ENCODE assay signal across 1 cellular context in the genomic region with DNA sequence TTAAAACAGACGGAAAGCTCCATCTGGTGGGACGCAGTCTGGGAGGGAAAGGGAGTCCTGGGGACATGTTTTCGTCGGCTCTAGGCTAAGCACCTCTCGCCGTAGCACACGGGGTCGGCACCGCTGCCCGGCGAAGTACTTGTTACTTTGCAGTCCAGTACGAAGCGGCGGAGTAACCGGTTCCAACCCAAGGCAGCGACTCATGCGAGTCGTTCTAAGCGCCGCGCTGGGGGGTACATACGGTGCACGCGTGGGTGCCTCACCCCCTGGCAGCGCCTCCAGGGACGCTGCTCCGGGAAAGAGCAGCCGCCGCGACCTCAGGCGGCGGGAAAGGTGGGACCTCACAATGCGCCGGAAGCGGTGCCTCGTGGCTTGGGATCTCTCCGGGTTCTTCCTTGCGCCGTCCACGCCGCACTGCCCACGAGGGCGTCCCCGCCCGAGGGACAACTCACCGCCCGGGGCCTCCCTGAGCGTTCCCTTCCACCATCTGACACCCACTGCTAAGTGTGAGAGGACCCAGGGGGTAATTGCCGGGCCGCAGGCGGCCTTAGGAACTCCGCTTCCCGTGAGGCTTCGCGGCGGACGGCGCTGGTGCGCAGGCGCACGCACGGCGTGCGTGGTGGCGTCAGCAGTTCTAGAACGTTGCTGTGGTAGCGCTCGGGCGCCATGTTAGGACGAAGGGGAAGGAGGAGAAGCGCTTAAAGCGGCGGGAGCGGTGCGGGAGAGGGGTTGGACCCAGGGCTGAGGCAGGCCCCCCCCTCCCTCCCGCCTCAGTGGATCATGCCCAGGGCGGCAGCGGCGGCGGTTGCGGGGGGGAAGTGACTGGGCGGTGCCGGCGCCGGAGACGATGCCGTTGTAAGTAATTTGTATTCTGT.
TF ChIP-seq lines count a peak whose summit lies in the region.

A gene (plus strand): TSS at position 637 of the 875 bp plus-strand sequence. CDS start 211 bp downstream, at position 848.

TF ChIP-seq in K562, 482 proteins besides CTCF, POLR2A, EP300 and RAD21 (continued from another document and continues in another):
- TF ChIP-seq TEAD4 (IDR thresholded peaks at IDR 0.05; ENCODE audit: low read length), result no peak
- no peak for TF ChIP-seq TEAD4 (CRISPR knock-in tag; IDR thresholded peaks at IDR 0.05; ENCODE audit: borderline replicate concordance)
- TF ChIP-seq HNRNPUL1 (IDR thresholded peaks at IDR 0.05; ENCODE audit: low read length), result no peak
- TF ChIP-seq MXI1 (IDR thresholded peaks at IDR 0.05; ENCODE audit: low read depth, low read length), result no peak
- peak; percentile 90 for TF ChIP-seq PHF8 (IDR thresholded peaks at IDR 0.05; ENCODE audit: borderline replicate concordance, low read length)
- TF ChIP-seq RNF2 (IDR thresholded peaks at IDR 0.05), result no peak
- TF ChIP-seq GABPB1 (CRISPR knock-in tag; IDR thresholded peaks at IDR 0.05), result peak; percentile 74
- TF ChIP-seq ZNF589 (CRISPR knock-in tag; IDR thresholded peaks at IDR 0.05; ENCODE audit: low read depth), result no peak
- no peak for TF ChIP-seq PHB2 (IDR thresholded peaks at IDR 0.05; ENCODE audit: low read depth)
- no peak for TF ChIP-seq NR4A1 (CRISPR knock-in tag; IDR thresholded peaks at IDR 0.05)
- no peak for TF ChIP-seq NR4A1 (tag; IDR thresholded peaks at IDR 0.05)
- TF ChIP-seq, protein P1, sequence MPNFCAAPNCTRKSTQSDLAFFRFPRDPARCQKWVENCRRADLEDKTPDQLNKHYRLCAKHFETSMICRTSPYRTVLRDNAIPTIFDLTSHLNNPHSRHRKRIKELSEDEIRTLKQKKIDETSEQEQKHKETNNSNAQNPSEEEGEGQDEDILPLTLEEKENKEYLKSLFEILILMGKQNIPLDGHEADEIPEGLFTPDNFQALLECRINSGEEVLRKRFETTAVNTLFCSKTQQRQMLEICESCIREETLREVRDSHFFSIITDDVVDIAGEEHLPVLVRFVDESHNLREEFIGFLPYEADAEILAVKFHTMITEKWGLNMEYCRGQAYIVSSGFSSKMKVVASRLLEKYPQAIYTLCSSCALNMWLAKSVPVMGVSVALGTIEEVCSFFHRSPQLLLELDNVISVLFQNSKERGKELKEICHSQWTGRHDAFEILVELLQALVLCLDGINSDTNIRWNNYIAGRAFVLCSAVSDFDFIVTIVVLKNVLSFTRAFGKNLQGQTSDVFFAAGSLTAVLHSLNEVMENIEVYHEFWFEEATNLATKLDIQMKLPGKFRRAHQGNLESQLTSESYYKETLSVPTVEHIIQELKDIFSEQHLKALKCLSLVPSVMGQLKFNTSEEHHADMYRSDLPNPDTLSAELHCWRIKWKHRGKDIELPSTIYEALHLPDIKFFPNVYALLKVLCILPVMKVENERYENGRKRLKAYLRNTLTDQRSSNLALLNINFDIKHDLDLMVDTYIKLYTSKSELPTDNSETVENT (CRISPR knock-in tag; IDR thresholded peaks at IDR 0.05), result no peak
- TF ChIP-seq, protein P2, sequence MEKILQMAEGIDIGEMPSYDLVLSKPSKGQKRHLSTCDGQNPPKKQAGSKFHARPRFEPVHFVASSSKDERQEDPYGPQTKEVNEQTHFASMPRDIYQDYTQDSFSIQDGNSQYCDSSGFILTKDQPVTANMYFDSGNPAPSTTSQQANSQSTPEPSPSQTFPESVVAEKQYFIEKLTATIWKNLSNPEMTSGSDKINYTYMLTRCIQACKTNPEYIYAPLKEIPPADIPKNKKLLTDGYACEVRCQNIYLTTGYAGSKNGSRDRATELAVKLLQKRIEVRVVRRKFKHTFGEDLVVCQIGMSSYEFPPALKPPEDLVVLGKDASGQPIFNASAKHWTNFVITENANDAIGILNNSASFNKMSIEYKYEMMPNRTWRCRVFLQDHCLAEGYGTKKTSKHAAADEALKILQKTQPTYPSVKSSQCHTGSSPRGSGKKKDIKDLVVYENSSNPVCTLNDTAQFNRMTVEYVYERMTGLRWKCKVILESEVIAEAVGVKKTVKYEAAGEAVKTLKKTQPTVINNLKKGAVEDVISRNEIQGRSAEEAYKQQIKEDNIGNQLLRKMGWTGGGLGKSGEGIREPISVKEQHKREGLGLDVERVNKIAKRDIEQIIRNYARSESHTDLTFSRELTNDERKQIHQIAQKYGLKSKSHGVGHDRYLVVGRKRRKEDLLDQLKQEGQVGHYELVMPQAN (IDR thresholded peaks at IDR 0.05; ENCODE audit: borderline replicate concordance), result peak; percentile 52; the same call in 1 of the 2 replicates
- no peak for TF ChIP-seq HNRNPK (IDR thresholded peaks at IDR 0.05; ENCODE audit: low read depth, low read length, poor library complexity, severe bottlenecking)
- TF ChIP-seq HNRNPH1 (optimal IDR thresholded peaks at IDR 0.05; ENCODE audit: low read depth, low read length), result no peak
- TF ChIP-seq MAFG (tag; conservative IDR thresholded peaks at IDR 0.05), result no peak
- TF ChIP-seq, protein P3, sequence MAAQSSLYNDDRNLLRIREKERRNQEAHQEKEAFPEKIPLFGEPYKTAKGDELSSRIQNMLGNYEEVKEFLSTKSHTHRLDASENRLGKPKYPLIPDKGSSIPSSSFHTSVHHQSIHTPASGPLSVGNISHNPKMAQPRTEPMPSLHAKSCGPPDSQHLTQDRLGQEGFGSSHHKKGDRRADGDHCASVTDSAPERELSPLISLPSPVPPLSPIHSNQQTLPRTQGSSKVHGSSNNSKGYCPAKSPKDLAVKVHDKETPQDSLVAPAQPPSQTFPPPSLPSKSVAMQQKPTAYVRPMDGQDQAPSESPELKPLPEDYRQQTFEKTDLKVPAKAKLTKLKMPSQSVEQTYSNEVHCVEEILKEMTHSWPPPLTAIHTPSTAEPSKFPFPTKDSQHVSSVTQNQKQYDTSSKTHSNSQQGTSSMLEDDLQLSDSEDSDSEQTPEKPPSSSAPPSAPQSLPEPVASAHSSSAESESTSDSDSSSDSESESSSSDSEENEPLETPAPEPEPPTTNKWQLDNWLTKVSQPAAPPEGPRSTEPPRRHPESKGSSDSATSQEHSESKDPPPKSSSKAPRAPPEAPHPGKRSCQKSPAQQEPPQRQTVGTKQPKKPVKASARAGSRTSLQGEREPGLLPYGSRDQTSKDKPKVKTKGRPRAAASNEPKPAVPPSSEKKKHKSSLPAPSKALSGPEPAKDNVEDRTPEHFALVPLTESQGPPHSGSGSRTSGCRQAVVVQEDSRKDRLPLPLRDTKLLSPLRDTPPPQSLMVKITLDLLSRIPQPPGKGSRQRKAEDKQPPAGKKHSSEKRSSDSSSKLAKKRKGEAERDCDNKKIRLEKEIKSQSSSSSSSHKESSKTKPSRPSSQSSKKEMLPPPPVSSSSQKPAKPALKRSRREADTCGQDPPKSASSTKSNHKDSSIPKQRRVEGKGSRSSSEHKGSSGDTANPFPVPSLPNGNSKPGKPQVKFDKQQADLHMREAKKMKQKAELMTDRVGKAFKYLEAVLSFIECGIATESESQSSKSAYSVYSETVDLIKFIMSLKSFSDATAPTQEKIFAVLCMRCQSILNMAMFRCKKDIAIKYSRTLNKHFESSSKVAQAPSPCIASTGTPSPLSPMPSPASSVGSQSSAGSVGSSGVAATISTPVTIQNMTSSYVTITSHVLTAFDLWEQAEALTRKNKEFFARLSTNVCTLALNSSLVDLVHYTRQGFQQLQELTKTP (IDR thresholded peaks at IDR 0.05; ENCODE audit: low read depth in 1 of 2, partially characterized antibody in 2 of 2), result no peak
- peak; percentile 77; the same call in 1 of the 2 replicates for TF ChIP-seq HNRNPL (IDR thresholded peaks at IDR 0.05; ENCODE audit: low read depth, low read length)
- no peak for TF ChIP-seq ZC3H8 (IDR thresholded peaks at IDR 0.05)
- no peak for TF ChIP-seq SRF (CRISPR knock-in tag; IDR thresholded peaks at IDR 0.05)
- no peak for TF ChIP-seq ZBTB1 (CRISPR knock-in tag; IDR thresholded peaks at IDR 0.05; ENCODE audit: borderline replicate concordance, low read depth)
- no peak for TF ChIP-seq GABPB2 (CRISPR knock-in tag; conservative IDR thresholded peaks at IDR 0.05)
- no peak for TF ChIP-seq ARHGAP35 (IDR thresholded peaks at IDR 0.05; ENCODE audit: partially characterized antibody)
- no peak for TF ChIP-seq ZNF76 (CRISPR knock-in tag; IDR thresholded peaks at IDR 0.05; ENCODE audit: borderline replicate concordance)
- TF ChIP-seq TCF7L2 (IDR thresholded peaks at IDR 0.05; ENCODE audit: low read depth, low read length), result no peak
- no peak for TF ChIP-seq CEBPG (CRISPR knock-in tag; IDR thresholded peaks at IDR 0.05)
- TF ChIP-seq CEBPG (tag; conservative IDR thresholded peaks at IDR 0.05 in 1 of 2, IDR thresholded peaks at IDR 0.05 in 1 of 2), result no peak
- no peak for TF ChIP-seq WHSC1 (IDR thresholded peaks at IDR 0.05; ENCODE audit: low read length)
- peak; percentile 72 for TF ChIP-seq RFX1 (IDR thresholded peaks at IDR 0.05)
- TF ChIP-seq CBX1 (IDR thresholded peaks at IDR 0.05; ENCODE audit: low read depth), result peak; percentile 38; the same call in 1 of the 2 replicates
- peak; percentile 45; the same call in 1 of the 2 replicates for TF ChIP-seq ZNF282 (CRISPR knock-in tag; IDR thresholded peaks at IDR 0.05)
- TF ChIP-seq GATAD2A (IDR thresholded peaks at IDR 0.05), result no peak
- no peak for TF ChIP-seq KLF6 (CRISPR knock-in tag; IDR thresholded peaks at IDR 0.05; ENCODE audit: borderline replicate concordance)
- TF ChIP-seq TAF1 (IDR thresholded peaks at IDR 0.05; ENCODE audit: control insufficient read depth, extremely low read depth, insufficient read depth, low read length, severe bottlenecking), result peak; percentile 58
- TF ChIP-seq, protein P4, sequence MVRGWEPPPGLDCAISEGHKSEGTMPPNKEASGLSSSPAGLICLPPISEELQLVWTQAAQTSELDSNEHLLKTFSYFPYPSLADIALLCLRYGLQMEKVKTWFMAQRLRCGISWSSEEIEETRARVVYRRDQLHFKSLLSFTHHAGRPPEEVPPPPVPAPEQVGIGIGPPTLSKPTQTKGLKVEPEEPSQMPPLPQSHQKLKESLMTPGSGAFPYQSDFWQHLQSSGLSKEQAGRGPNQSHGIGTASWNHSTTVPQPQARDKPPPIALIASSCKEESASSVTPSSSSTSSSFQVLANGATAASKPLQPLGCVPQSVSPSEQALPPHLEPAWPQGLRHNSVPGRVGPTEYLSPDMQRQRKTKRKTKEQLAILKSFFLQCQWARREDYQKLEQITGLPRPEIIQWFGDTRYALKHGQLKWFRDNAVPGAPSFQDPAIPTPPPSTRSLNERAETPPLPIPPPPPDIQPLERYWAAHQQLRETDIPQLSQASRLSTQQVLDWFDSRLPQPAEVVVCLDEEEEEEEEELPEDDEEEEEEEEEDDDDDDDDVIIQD (CRISPR knock-in tag; IDR thresholded peaks at IDR 0.05), result no peak
- TF ChIP-seq, protein P5, sequence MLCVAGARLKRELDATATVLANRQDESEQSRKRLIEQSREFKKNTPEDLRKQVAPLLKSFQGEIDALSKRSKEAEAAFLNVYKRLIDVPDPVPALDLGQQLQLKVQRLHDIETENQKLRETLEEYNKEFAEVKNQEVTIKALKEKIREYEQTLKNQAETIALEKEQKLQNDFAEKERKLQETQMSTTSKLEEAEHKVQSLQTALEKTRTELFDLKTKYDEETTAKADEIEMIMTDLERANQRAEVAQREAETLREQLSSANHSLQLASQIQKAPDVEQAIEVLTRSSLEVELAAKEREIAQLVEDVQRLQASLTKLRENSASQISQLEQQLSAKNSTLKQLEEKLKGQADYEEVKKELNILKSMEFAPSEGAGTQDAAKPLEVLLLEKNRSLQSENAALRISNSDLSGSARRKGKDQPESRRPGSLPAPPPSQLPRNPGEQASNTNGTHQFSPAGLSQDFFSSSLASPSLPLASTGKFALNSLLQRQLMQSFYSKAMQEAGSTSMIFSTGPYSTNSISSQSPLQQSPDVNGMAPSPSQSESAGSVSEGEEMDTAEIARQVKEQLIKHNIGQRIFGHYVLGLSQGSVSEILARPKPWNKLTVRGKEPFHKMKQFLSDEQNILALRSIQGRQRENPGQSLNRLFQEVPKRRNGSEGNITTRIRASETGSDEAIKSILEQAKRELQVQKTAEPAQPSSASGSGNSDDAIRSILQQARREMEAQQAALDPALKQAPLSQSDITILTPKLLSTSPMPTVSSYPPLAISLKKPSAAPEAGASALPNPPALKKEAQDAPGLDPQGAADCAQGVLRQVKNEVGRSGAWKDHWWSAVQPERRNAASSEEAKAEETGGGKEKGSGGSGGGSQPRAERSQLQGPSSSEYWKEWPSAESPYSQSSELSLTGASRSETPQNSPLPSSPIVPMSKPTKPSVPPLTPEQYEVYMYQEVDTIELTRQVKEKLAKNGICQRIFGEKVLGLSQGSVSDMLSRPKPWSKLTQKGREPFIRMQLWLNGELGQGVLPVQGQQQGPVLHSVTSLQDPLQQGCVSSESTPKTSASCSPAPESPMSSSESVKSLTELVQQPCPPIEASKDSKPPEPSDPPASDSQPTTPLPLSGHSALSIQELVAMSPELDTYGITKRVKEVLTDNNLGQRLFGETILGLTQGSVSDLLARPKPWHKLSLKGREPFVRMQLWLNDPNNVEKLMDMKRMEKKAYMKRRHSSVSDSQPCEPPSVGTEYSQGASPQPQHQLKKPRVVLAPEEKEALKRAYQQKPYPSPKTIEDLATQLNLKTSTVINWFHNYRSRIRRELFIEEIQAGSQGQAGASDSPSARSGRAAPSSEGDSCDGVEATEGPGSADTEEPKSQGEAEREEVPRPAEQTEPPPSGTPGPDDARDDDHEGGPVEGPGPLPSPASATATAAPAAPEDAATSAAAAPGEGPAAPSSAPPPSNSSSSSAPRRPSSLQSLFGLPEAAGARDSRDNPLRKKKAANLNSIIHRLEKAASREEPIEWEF (CRISPR knock-in tag; IDR thresholded peaks at IDR 0.05), result no peak
- TF ChIP-seq, protein P6, sequence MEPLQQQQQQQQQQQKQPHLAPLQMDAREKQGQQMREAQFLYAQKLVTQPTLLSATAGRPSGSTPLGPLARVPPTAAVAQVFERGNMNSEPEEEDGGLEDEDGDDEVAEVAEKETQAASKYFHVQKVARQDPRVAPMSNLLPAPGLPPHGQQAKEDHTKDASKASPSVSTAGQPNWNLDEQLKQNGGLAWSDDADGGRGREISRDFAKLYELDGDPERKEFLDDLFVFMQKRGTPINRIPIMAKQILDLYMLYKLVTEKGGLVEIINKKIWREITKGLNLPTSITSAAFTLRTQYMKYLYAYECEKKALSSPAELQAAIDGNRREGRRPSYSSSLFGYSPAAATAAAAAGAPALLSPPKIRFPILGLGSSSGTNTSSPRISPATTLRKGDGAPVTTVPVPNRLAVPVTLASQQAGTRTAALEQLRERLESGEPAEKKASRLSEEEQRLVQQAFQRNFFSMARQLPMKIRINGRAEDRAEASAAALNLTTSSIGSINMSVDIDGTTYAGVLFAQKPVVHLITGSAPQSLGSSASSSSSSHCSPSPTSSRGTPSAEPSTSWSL (CRISPR knock-in tag; IDR thresholded peaks at IDR 0.05; ENCODE audit: borderline replicate concordance), result no peak
- no peak for TF ChIP-seq KLF10 (CRISPR knock-in tag; IDR thresholded peaks at IDR 0.05)
- TF ChIP-seq NFE2 (IDR thresholded peaks at IDR 0.05; ENCODE audit: low read depth), result peak; percentile 52
- peak; percentile 97 for TF ChIP-seq NRF1 (conservative IDR thresholded peaks at IDR 0.05 in 1 of 2, IDR thresholded peaks at IDR 0.05 in 1 of 2)
- TF ChIP-seq BRCA1 (IDR thresholded peaks at IDR 0.05), result no peak
- no peak for TF ChIP-seq BRCA1 (CRISPR knock-in tag; IDR thresholded peaks at IDR 0.05)
- TF ChIP-seq ZBED1 (IDR thresholded peaks at IDR 0.05), result no peak; the same call in 1 of the 2 replicates
- TF ChIP-seq RBM39 (optimal IDR thresholded peaks at IDR 0.05; ENCODE audit: low read depth, low read length), result no peak
- no peak for TF ChIP-seq FIP1L1 (IDR thresholded peaks at IDR 0.05; ENCODE audit: low read depth, low read length, poor library complexity, severe bottlenecking)
- TF ChIP-seq RBM14 (IDR thresholded peaks at IDR 0.05; ENCODE audit: borderline replicate concordance, insufficient read depth, low read depth, low read length), result no peak
- TF ChIP-seq, protein P7, sequence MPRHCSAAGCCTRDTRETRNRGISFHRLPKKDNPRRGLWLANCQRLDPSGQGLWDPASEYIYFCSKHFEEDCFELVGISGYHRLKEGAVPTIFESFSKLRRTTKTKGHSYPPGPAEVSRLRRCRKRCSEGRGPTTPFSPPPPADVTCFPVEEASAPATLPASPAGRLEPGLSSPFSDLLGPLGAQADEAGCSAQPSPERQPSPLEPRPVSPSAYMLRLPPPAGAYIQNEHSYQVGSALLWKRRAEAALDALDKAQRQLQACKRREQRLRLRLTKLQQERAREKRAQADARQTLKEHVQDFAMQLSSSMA (CRISPR knock-in tag; IDR thresholded peaks at IDR 0.05), result no peak
